In the genomic region with DNA sequence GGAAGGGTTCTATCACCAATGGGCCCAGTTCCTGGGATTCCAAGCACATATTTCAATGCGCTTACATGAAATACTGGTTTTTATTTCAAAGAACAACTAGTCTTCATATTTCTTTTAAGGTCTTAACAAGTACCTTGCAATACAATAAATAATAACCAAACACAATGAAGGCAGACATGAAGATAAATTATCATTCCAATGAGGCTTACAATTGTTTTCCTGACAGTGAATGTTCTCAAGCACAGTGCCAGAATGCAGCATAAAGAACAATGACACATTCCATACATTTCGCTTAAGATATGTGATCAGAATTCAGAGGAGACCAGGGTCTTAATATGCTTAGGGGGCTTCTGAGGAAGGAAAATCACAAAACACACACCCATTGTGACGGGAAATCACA, we compare ENCODE assay signal across 33 cellular contexts. TPM values are rescaled to one million over a fixed set of nuclear protein-coding genes. Genes with fewer than 3 reads are reported as not detected.
"Had no signal": no experiment of that assay in that cellular context is flagged by ENCODE, and none has a peak within 500 bp of the region (broad histone marks: within the 10 kb centered on the region; RNA-seq: fewer than 3 reads in every experiment).

No MANE protein-coding gene starts in this region.

- ATAC-seq: activated CD4-positive, alpha-beta T cell treated with anti-CD3 and anti-CD28 coated beads for 36 hours; activated CD8-positive, alpha-beta memory T cell treated with anti-CD3 and anti-CD28 coated beads, Interleukin-2, amount 10 ng/mL, durations not matched to agents 7 days and 5 days; activated CD8-positive, alpha-beta T cell treated with anti-CD3 and anti-CD28 coated beads, Interleukin-2, amount 10 ng/mL, durations not matched to agents 7 days and 5 days; activated naive CD8-positive, alpha-beta T cell treated with anti-CD3 and anti-CD28 coated beads, Interleukin-2, amount 50 U/mL, for 24 hours; body of pancreas; effector memory CD8-positive, alpha-beta T cell; gastrocnemius medialis; heart left ventricle; T-helper 17 cell had no signal

- FAIRE-seq: colon, endometrium had no signal

- H3K36me3 ChIP-seq: adrenal gland, gastrocnemius medialis had no signal

- H3K4me3 ChIP-seq: adrenal gland, body of pancreas, esophagus squamous epithelium, gastrocnemius medialis, heart left ventricle had no signal

- DNase-seq: activated CD4-positive, alpha-beta memory T cell treated with anti-CD3 and anti-CD28 coated beads for 36 hours; activated CD4-positive, alpha-beta T cell treated with anti-CD3 and anti-CD28 coated beads for 36 hours; activated CD4-positive, alpha-beta T cell treated with anti-CD3 and anti-CD28 coated beads, Interleukin-2, amount 10 ng/mL, durations not matched to agents 24 days and 14 days; activated CD4-positive, CD25-positive, alpha-beta regulatory T cell; activated CD4-positive, CD25-positive, alpha-beta regulatory T cell treated with anti-CD3 and anti-CD28 coated beads, Interleukin-2, amount 50 U/mL, for 72 hours; activated CD8-positive, alpha-beta memory T cell treated with anti-CD3 and anti-CD28 coated beads, Interleukin-2, amount 10 ng/mL, durations not matched to agents 7 days and 5 days; activated CD8-positive, alpha-beta memory T cell treated with anti-CD3 and anti-CD28 coated beads, Interleukin-2, amount 50 U/mL, for 4 hours; activated CD8-positive, alpha-beta T cell treated with anti-CD3 and anti-CD28 coated beads, Interleukin-2, amount 10 ng/mL, durations not matched to agents 7 days and 5 days; activated effector memory CD4-positive, alpha-beta T cell treated with anti-CD3 and anti-CD28 coated beads, Interleukin-2, amount 50 U/mL, for 16 hours; activated naive CD4-positive, alpha-beta T cell treated with anti-CD3 and anti-CD28 coated beads for 36 hours; activated naive CD8-positive, alpha-beta T cell treated with anti-CD3 and anti-CD28 coated beads for 36 hours; activated naive CD8-positive, alpha-beta T cell treated with anti-CD3 and anti-CD28 coated beads, Interleukin-2, amount 50 U/mL, for 24 hours; activated T-cell treated with anti-CD3 and anti-CD28 coated beads, Interleukin-2, amount 50 U/mL, for 1 hour; activated T-cell treated with anti-CD3 and anti-CD28 coated beads, Interleukin-2, amount 50 U/mL, for 48 hours; adrenal gland; amygdala; aorta; body of pancreas; caudate nucleus; cortex of kidney; dermis blood vessel endothelial cell; effector CD4-positive, alpha-beta T cell; effector memory CD8-positive, alpha-beta T cell; esophagus squamous epithelium; foreskin fibroblast; gastrocnemius medialis; glutamatergic neuron; heart left ventricle; T-helper 1 cell; T-helper 17 cell had no signal

- H3K9me3 ChIP-seq: adrenal gland, body of pancreas, esophagus squamous epithelium, gastrocnemius medialis had no signal

- H3K27me3 ChIP-seq: adrenal gland, body of pancreas, esophagus squamous epithelium, gastrocnemius medialis, heart left ventricle had no signal

- H3K27ac ChIP-seq: adrenal gland, body of pancreas, esophagus squamous epithelium, heart left ventricle had no signal

RNA-seq across cellular contexts. Expression of a gene that starts 26.3 kb away (rescaled TPM):
- total RNA-seq: activated T-helper 2 cell treated with anti-CD3 and anti-CD28 coated beads, Interferon-gamma antibody, Interleukin-2, Interleukin-4, amounts not matched to agents 10 μg/mL and 5 μg/mL and 100 μg/mL, durations not matched to agents 14 hours and 24 hours and 36 hours had no signal
